Comparison of ENCODE assay signal across 1 cellular context in the genomic region with DNA sequence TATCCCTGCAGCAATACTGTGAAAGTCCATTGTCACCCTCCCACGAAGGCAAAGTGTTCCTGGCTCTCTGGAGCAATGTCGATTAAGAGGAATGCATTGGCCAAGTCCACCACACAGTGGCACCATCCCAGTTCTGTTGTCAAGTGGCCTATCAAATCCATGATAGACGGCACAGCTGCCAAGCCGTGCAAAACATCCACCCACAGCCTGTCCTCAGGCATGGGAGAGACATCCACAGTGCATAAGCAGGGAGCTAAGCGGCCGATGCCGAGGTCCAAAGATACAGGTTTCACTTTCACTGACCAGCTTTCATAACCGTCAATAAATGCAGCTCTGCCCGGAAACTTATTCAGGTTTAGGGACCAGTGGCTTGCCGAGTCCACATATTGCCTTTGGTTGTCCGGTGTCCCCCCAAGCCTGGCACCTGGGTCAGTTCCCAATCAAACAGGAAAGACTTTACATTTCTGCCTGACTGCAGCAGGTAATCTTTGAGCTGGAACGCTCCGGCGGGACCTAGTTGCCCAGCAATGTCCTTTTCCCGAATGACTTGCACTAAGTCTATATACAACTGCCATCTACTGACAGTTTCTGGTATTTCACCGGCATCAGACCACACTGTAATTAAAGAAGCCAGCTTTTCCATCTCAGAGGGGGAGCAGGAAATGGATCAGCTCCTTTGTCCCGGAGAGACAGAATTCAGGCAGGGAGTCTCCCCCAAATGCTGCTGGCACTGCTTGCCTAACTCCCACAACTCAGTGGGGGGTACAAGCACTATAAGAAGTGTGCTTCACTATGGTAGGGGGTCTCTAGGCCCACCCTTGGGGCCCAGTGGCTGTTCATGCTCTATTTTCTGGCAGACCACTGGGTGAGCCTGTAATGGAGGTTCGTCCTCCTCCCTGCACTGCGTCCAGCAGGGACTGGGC.
TF ChIP-seq lines count a peak whose summit lies in the region.

No MANE protein-coding gene starts in this region.

TF ChIP-seq in HepG2, 621 proteins besides CTCF, POLR2A, EP300 and RAD21 (continued from another document and continues in another):
- TF ChIP-seq ZNF841 (CRISPR knock-in tag; IDR thresholded peaks at IDR 0.05; ENCODE audit: borderline replicate concordance) (no peak), AGO2 (optimal IDR thresholded peaks at IDR 0.05; ENCODE audit: low read depth, low read length) (no peak), JUND (CRISPR knock-in tag; IDR thresholded peaks at IDR 0.05) (no peak), ASH2L (IDR thresholded peaks at IDR 0.05; ENCODE audit: insufficient read length, low read depth, low read length) (peak; percentile 95), ZNF382 (CRISPR knock-in tag; IDR thresholded peaks at IDR 0.05; ENCODE audit: borderline replicate concordance) (no peak), ZNF331 (CRISPR knock-in tag; IDR thresholded peaks at IDR 0.05) (0 out of 2 replicates have a peak, but pooled peaks have one; percentile 48), ZNF570 (CRISPR knock-in tag; IDR thresholded peaks at IDR 0.05; ENCODE audit: borderline replicate concordance) (no peak), ZNF335 (CRISPR knock-in tag; IDR thresholded peaks at IDR 0.05) (peak; percentile 65; the same call in 1 of the 2 replicates), GLI4 (CRISPR knock-in tag; IDR thresholded peaks at IDR 0.05; ENCODE audit: borderline replicate concordance) (0 out of 2 replicates have a peak, but pooled peaks have one; percentile 54), HOXA5 (CRISPR knock-in tag; IDR thresholded peaks at IDR 0.05) (no peak), SATB2 (CRISPR knock-in tag; IDR thresholded peaks at IDR 0.05) (no peak), TOPORS (CRISPR knock-in tag; IDR thresholded peaks at IDR 0.05) (peak; percentile 33), TSC22D2 (CRISPR knock-in tag; IDR thresholded peaks at IDR 0.05; ENCODE audit: borderline replicate concordance) (peak; percentile 86; the same call in 1 of the 2 replicates), LCORL (IDR thresholded peaks at IDR 0.05) (no peak), LCORL (CRISPR knock-in tag; IDR thresholded peaks at IDR 0.05) (peak; percentile 59; the same call in 1 of the 2 replicates), ETV5 (CRISPR knock-in tag; IDR thresholded peaks at IDR 0.05; ENCODE audit: borderline replicate concordance) (peak; percentile 7; the same call in 1 of the 2 replicates), RFX5 (IDR thresholded peaks at IDR 0.05; ENCODE audit: low read depth, low read length) (no peak), ZSCAN31 (CRISPR knock-in tag; IDR thresholded peaks at IDR 0.05; ENCODE audit: low read depth) (peak; percentile 80), KDM5B (CRISPR knock-in tag; IDR thresholded peaks at IDR 0.05; ENCODE audit: borderline replicate concordance) (peak; percentile 69), KLF16 (CRISPR knock-in tag; IDR thresholded peaks at IDR 0.05) (peak in 1 of 2 experiments; percentile 80; a peak in 2 of 4 replicates), ZNF510 (CRISPR knock-in tag; IDR thresholded peaks at IDR 0.05; ENCODE audit: low read depth) (no peak), ZNF24 (IDR thresholded peaks at IDR 0.05) (no peak; the same call in 1 of the 2 replicates), PHF8 (CRISPR knock-in tag; IDR thresholded peaks at IDR 0.05) (peak; percentile 42; the same call in 1 of the 2 replicates), SRF (IDR thresholded peaks at IDR 0.05; ENCODE audit: low read depth, low read length) (no peak), PPARG (CRISPR knock-in tag; conservative IDR thresholded peaks at IDR 0.05) (peak; percentile 42; the same call in 1 of the 2 replicates), RBAK (CRISPR knock-in tag; IDR thresholded peaks at IDR 0.05) (0 out of 2 replicates have a peak, but pooled peaks have one; percentile 31), AKAP8 (CRISPR knock-in tag; IDR thresholded peaks at IDR 0.05) (peak; percentile 71; the same call in 1 of the 2 replicates), U2AF2 (IDR thresholded peaks at IDR 0.05; ENCODE audit: low read depth, low read length) (no peak), HOXD1 (CRISPR knock-in tag; IDR thresholded peaks at IDR 0.05) (no peak), MXD4 (CRISPR knock-in tag; IDR thresholded peaks at IDR 0.05) (no peak; the same call in 1 of the 2 replicates)
- TF ChIP-seq, protein P1, sequence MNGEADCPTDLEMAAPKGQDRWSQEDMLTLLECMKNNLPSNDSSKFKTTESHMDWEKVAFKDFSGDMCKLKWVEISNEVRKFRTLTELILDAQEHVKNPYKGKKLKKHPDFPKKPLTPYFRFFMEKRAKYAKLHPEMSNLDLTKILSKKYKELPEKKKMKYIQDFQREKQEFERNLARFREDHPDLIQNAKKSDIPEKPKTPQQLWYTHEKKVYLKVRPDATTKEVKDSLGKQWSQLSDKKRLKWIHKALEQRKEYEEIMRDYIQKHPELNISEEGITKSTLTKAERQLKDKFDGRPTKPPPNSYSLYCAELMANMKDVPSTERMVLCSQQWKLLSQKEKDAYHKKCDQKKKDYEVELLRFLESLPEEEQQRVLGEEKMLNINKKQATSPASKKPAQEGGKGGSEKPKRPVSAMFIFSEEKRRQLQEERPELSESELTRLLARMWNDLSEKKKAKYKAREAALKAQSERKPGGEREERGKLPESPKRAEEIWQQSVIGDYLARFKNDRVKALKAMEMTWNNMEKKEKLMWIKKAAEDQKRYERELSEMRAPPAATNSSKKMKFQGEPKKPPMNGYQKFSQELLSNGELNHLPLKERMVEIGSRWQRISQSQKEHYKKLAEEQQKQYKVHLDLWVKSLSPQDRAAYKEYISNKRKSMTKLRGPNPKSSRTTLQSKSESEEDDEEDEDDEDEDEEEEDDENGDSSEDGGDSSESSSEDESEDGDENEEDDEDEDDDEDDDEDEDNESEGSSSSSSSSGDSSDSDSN (CRISPR knock-in tag; IDR thresholded peaks at IDR 0.05): peak; percentile 23
- TF ChIP-seq, protein P2, sequence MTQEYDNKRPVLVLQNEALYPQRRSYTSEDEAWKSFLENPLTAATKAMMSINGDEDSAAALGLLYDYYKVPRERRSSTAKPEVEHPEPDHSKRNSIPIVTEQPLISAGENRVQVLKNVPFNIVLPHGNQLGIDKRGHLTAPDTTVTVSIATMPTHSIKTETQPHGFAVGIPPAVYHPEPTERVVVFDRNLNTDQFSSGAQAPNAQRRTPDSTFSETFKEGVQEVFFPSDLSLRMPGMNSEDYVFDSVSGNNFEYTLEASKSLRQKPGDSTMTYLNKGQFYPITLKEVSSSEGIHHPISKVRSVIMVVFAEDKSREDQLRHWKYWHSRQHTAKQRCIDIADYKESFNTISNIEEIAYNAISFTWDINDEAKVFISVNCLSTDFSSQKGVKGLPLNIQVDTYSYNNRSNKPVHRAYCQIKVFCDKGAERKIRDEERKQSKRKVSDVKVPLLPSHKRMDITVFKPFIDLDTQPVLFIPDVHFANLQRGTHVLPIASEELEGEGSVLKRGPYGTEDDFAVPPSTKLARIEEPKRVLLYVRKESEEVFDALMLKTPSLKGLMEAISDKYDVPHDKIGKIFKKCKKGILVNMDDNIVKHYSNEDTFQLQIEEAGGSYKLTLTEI (CRISPR knock-in tag; conservative IDR thresholded peaks at IDR 0.05): no peak
- TF ChIP-seq, protein P3, sequence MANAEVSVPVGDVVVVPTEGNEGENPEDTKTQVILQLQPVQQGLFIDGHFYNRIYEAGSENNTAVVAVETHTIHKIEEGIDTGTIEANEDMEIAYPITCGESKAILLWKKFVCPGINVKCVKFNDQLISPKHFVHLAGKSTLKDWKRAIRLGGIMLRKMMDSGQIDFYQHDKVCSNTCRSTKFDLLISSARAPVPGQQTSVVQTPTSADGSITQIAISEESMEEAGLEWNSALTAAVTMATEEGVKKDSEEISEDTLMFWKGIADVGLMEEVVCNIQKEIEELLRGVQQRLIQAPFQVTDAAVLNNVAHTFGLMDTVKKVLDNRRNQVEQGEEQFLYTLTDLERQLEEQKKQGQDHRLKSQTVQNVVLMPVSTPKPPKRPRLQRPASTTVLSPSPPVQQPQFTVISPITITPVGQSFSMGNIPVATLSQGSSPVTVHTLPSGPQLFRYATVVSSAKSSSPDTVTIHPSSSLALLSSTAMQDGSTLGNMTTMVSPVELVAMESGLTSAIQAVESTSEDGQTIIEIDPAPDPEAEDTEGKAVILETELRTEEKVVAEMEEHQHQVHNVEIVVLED (CRISPR knock-in tag; IDR thresholded peaks at IDR 0.05; ENCODE audit: borderline replicate concordance): 0 out of 2 replicates have a peak, but pooled peaks have one; percentile 15
- TF ChIP-seq, protein P4, sequence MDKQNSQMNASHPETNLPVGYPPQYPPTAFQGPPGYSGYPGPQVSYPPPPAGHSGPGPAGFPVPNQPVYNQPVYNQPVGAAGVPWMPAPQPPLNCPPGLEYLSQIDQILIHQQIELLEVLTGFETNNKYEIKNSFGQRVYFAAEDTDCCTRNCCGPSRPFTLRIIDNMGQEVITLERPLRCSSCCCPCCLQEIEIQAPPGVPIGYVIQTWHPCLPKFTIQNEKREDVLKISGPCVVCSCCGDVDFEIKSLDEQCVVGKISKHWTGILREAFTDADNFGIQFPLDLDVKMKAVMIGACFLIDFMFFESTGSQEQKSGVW (CRISPR knock-in tag; IDR thresholded peaks at IDR 0.05; ENCODE audit: borderline replicate concordance): no peak
- TF ChIP-seq, protein P5, sequence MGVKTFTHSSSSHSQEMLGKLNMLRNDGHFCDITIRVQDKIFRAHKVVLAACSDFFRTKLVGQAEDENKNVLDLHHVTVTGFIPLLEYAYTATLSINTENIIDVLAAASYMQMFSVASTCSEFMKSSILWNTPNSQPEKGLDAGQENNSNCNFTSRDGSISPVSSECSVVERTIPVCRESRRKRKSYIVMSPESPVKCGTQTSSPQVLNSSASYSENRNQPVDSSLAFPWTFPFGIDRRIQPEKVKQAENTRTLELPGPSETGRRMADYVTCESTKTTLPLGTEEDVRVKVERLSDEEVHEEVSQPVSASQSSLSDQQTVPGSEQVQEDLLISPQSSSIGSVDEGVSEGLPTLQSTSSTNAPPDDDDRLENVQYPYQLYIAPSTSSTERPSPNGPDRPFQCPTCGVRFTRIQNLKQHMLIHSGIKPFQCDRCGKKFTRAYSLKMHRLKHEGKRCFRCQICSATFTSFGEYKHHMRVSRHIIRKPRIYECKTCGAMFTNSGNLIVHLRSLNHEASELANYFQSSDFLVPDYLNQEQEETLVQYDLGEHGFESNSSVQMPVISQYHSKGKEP (CRISPR knock-in tag; IDR thresholded peaks at IDR 0.05): no peak
- TF ChIP-seq, protein P6, sequence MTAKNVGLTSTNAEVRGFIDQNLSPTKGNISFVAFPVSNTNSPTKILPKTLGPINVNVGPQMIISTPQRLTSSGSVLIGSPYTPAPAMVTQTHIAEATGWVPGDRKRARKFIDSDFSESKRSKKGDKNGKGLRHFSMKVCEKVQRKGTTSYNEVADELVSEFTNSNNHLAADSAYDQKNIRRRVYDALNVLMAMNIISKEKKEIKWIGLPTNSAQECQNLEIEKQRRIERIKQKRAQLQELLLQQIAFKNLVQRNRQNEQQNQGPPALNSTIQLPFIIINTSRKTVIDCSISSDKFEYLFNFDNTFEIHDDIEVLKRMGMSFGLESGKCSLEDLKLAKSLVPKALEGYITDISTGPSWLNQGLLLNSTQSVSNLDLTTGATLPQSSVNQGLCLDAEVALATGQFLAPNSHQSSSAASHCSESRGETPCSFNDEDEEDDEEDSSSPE (CRISPR knock-in tag; IDR thresholded peaks at IDR 0.05): peak; percentile 52; the same call in 1 of the 2 replicates
- TF ChIP-seq, protein P7, sequence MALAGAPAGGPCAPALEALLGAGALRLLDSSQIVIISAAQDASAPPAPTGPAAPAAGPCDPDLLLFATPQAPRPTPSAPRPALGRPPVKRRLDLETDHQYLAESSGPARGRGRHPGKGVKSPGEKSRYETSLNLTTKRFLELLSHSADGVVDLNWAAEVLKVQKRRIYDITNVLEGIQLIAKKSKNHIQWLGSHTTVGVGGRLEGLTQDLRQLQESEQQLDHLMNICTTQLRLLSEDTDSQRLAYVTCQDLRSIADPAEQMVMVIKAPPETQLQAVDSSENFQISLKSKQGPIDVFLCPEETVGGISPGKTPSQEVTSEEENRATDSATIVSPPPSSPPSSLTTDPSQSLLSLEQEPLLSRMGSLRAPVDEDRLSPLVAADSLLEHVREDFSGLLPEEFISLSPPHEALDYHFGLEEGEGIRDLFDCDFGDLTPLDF (CRISPR knock-in tag; IDR thresholded peaks at IDR 0.05): no peak
- TF ChIP-seq, protein P8, sequence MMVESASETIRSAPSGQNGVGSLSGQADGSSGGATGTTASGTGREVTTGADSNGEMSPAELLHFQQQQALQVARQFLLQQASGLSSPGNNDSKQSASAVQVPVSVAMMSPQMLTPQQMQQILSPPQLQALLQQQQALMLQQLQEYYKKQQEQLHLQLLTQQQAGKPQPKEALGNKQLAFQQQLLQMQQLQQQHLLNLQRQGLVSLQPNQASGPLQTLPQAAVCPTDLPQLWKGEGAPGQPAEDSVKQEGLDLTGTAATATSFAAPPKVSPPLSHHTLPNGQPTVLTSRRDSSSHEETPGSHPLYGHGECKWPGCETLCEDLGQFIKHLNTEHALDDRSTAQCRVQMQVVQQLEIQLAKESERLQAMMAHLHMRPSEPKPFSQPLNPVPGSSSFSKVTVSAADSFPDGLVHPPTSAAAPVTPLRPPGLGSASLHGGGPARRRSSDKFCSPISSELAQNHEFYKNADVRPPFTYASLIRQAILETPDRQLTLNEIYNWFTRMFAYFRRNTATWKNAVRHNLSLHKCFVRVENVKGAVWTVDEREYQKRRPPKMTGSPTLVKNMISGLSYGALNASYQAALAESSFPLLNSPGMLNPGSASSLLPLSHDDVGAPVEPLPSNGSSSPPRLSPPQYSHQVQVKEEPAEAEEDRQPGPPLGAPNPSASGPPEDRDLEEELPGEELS (CRISPR knock-in tag; IDR thresholded peaks at IDR 0.05): peak; percentile 61; the same call in 1 of the 2 replicates
- TF ChIP-seq, protein P9, sequence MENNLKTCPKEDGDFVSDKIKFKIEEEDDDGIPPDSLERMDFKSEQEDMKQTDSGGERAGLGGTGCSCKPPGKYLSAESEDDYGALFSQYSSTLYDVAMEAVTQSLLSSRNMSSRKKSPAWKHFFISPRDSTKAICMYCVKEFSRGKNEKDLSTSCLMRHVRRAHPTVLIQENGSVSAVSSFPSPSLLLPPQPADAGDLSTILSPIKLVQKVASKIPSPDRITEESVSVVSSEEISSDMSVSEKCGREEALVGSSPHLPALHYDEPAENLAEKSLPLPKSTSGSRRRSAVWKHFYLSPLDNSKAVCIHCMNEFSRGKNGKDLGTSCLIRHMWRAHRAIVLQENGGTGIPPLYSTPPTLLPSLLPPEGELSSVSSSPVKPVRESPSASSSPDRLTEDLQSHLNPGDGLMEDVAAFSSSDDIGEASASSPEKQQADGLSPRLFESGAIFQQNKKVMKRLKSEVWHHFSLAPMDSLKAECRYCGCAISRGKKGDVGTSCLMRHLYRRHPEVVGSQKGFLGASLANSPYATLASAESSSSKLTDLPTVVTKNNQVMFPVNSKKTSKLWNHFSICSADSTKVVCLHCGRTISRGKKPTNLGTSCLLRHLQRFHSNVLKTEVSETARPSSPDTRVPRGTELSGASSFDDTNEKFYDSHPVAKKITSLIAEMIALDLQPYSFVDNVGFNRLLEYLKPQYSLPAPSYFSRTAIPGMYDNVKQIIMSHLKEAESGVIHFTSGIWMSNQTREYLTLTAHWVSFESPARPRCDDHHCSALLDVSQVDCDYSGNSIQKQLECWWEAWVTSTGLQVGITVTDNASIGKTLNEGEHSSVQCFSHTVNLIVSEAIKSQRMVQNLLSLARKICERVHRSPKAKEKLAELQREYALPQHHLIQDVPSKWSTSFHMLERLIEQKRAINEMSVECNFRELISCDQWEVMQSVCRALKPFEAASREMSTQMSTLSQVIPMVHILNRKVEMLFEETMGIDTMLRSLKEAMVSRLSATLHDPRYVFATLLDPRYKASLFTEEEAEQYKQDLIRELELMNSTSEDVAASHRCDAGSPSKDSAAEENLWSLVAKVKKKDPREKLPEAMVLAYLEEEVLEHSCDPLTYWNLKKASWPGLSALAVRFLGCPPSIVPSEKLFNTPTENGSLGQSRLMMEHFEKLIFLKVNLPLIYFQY (CRISPR knock-in tag; IDR thresholded peaks at IDR 0.05; ENCODE audit: borderline replicate concordance): peak; percentile 70
